ENCODE assay signal across 8 cellular contexts in genomic region chr2:10688921-10689807, GRCh38. TPM values are rescaled to one million over a fixed set of nuclear protein-coding genes. Genes with fewer than 3 reads are reported as not detected.
DNase-seq lines count a peak whose midpoint lies in the region; ATAC-seq and TF ChIP-seq lines count a peak whose summit lies in the region.

No MANE protein-coding gene starts in this region.

- peak overlapping the region; percentile 100 for H3K4me3 ChIP-seq in Jurkat, Clone E6-1 (ENCODE audit: low read length)
- peak overlapping the region; percentile 98 for H3K4me3 ChIP-seq in colonic mucosa
- peak overlapping the region; percentile 73 for H3K4me3 ChIP-seq in mesendoderm (ENCODE audit: low read length)

- no peak overlapping the region for H2BK120ac ChIP-seq in mesendoderm (ENCODE audit: low read depth, low read length)

- no CpG with 5 or more reads among the region's 27 CpGs for WGBS in mesendoderm (ENCODE audit: extremely low coverage, insufficient coverage, low lambda C conversion rate)

- peak; percentile 25 for ATAC-seq in GM21423 (IDR thresholded peaks at IDR 0.05; ENCODE audit: unreplicated experiment)

- H3K27me3 ChIP-seq in colonic mucosa = no peaks in the 10 kb centered on the region
- no peaks in the 10 kb centered on the region for H3K27me3 ChIP-seq in mesendoderm (ENCODE audit: insufficient read depth, low read length, poor library complexity)

- DNase-seq in COLO668 (lab: John Stamatoyannopoulos, UW; ENCODE audit: unreplicated experiment) = peak; percentile 21
- no peak for DNase-seq in Jurkat, Clone E6-1 (ENCODE audit: low read depth, low spot score)
- DNase-seq in colonic mucosa = peak; percentile 45
- DNase-seq in mesendoderm = no peak
- DNase-seq in NCI-H2081 (lab: John Stamatoyannopoulos, UW) = no peak
- DNase-seq in NCI-H2227 treated with DMSO at 0.1 percent for 48 hours (lab: John Stamatoyannopoulos, UW) = no peak
- no peak for DNase-seq in glomerular visceral epithelial cell (ENCODE audit: extremely low spot score)

- H3K18ac ChIP-seq in mesendoderm (ENCODE audit: low read length) = peak overlapping the region; percentile 31

- H3K4me1 ChIP-seq in colonic mucosa (peaks cover 12% of the 10 kb centered on the region), mesendoderm (ENCODE audit: control insufficient read depth, low read depth, low read length) (peaks cover 3% of the 10 kb centered on the region)

- no peak overlapping the region for H4K8ac ChIP-seq in mesendoderm (ENCODE audit: low read depth, low read length)

- no peaks in the 10 kb centered on the region for H3K9me3 ChIP-seq in colonic mucosa

- H3K36me3 ChIP-seq in colonic mucosa = no peaks in the 10 kb centered on the region
- H3K36me3 ChIP-seq in mesendoderm (ENCODE audit: control insufficient read depth, insufficient read depth, low read length) = no peaks in the 10 kb centered on the region

- H3K4me2 ChIP-seq in mesendoderm (ENCODE audit: low read length) = peak overlapping the region; percentile 100

- peak overlapping the region; percentile 7 for H2BK5ac ChIP-seq in mesendoderm (ENCODE audit: low read length)

- peaks cover 42% of the 10 kb centered on the region for H3K79me2 ChIP-seq in mesendoderm (ENCODE audit: control insufficient read depth, insufficient read depth, low read length)

- H3K27ac ChIP-seq in colonic mucosa = peak overlapping the region; percentile 85
- H3K27ac ChIP-seq in mesendoderm (ENCODE audit: low read depth, low read length) = no peak overlapping the region

- peak overlapping the region; percentile 30 for H2AK5ac ChIP-seq in mesendoderm (ENCODE audit: low read length)

- TF ChIP-seq CTCF in colonic mucosa (IDR thresholded peaks at IDR 0.05) = no peak

- H4K5ac ChIP-seq in mesendoderm (ENCODE audit: low read length) = no peak overlapping the region

- intact Hi-C loops in colonic mucosa (cut with DNase I) = no loop called here

- peak overlapping the region; percentile 80 for H3K23ac ChIP-seq in mesendoderm (ENCODE audit: low read length)

- H3K4ac ChIP-seq in mesendoderm (ENCODE audit: low read depth, low read length) = peak overlapping the region; percentile 22

- peak overlapping the region; percentile 93 for H3K56ac ChIP-seq in mesendoderm (ENCODE audit: low read length)

- H2BK15ac ChIP-seq in mesendoderm (replicated peaks; ENCODE audit: low read depth) = no peak overlapping the region

- peaks cover 20% of the 10 kb centered on the region for H3K79me1 ChIP-seq in mesendoderm (ENCODE audit: low read length)

- H3K9ac ChIP-seq in colonic mucosa (ENCODE audit: low read depth in 2 of 2, low read length in 2 of 2) (peak overlapping the region; percentile 93 to 96), mesendoderm (ENCODE audit: low read length) (peak overlapping the region; percentile 82)

RNA-seq across cellular contexts. Expression of gene NOL10, which starts 0.6 kb away (rescaled TPM):
- polyA plus RNA-seq in Jurkat, Clone E6-1 (2012; ENCODE audit: insufficient read depth, insufficient read length) = 27.6 TPM
- total RNA-seq in colonic mucosa = 10 to 100 TPM; 19.4 to 26.8 TPM
- 31.3 TPM for polyA plus RNA-seq in mesendoderm (2013, experiment 1 of 2)
- polyA plus RNA-seq in mesendoderm (2013, experiment 2 of 2) = 32.6 TPM

RNA-seq across cellular contexts. Expression of gene ATP6V1C2, which starts 32.3 kb away (rescaled TPM):
- 0.63 TPM for polyA plus RNA-seq in Jurkat, Clone E6-1 (2012; ENCODE audit: insufficient read depth, insufficient read length)
- 1 to 10 TPM; 1.4 to 1.7 TPM for total RNA-seq in colonic mucosa
- 0.10 TPM for polyA plus RNA-seq in mesendoderm (2013, experiment 1 of 2)
- 0.15 TPM for polyA plus RNA-seq in mesendoderm (2013, experiment 2 of 2)

Comparison
In these comparisons a context has a peak if more than half of its experiments do, and no peak if none do; other contexts are left out.
1. DNase-seq: peak in COLO668 (single experiment) and colonic mucosa (single experiment); none in Jurkat, Clone E6-1 (single experiment), mesendoderm (single experiment), NCI-H2081 (0 of 2), NCI-H2227 treated with DMSO at 0.1 percent for 48 hours (single experiment) and glomerular visceral epithelial cell (single experiment).
2. Peak in every context shown above with its lines, with median percentiles within 50 percentile points of each other: H3K4me3 ChIP-seq.